ENCODE assay signal across 1 cellular context in genomic region chr11:117185739-117186430, GRCh38.
TF ChIP-seq lines count a peak whose summit lies in the region.

No MANE protein-coding gene starts in this region.

TF ChIP-seq in HepG2, 621 proteins besides CTCF, POLR2A, EP300 and RAD21:
- TF ChIP-seq HDAC1 (CRISPR knock-in tag; IDR thresholded peaks at IDR 0.05), result no peak
- TF ChIP-seq ZFP36L2 (CRISPR knock-in tag; IDR thresholded peaks at IDR 0.05), result no peak
- no peak for TF ChIP-seq TP53 (CRISPR knock-in tag; conservative IDR thresholded peaks at IDR 0.05)
- no peak for TF ChIP-seq NCOA5 (CRISPR knock-in tag; IDR thresholded peaks at IDR 0.05)
- TF ChIP-seq, protein P1, sequence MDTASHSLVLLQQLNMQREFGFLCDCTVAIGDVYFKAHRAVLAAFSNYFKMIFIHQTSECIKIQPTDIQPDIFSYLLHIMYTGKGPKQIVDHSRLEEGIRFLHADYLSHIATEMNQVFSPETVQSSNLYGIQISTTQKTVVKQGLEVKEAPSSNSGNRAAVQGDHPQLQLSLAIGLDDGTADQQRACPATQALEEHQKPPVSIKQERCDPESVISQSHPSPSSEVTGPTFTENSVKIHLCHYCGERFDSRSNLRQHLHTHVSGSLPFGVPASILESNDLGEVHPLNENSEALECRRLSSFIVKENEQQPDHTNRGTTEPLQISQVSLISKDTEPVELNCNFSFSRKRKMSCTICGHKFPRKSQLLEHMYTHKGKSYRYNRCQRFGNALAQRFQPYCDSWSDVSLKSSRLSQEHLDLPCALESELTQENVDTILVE (CRISPR knock-in tag; IDR thresholded peaks at IDR 0.05), result no peak
- no peak for TF ChIP-seq FOXJ3 (CRISPR knock-in tag; IDR thresholded peaks at IDR 0.05; ENCODE audit: borderline replicate concordance)
- TF ChIP-seq HDAC2 (CRISPR knock-in tag; IDR thresholded peaks at IDR 0.05), result no peak
- TF ChIP-seq NR2F1 (CRISPR knock-in tag; IDR thresholded peaks at IDR 0.05), result no peak
- no peak for TF ChIP-seq ZFP36 (IDR thresholded peaks at IDR 0.05; ENCODE audit: borderline replicate concordance, low read depth, low read length, partially characterized antibody)
- TF ChIP-seq ASH2L (IDR thresholded peaks at IDR 0.05; ENCODE audit: insufficient read length, low read depth, low read length), result no peak
- TF ChIP-seq, protein P2, sequence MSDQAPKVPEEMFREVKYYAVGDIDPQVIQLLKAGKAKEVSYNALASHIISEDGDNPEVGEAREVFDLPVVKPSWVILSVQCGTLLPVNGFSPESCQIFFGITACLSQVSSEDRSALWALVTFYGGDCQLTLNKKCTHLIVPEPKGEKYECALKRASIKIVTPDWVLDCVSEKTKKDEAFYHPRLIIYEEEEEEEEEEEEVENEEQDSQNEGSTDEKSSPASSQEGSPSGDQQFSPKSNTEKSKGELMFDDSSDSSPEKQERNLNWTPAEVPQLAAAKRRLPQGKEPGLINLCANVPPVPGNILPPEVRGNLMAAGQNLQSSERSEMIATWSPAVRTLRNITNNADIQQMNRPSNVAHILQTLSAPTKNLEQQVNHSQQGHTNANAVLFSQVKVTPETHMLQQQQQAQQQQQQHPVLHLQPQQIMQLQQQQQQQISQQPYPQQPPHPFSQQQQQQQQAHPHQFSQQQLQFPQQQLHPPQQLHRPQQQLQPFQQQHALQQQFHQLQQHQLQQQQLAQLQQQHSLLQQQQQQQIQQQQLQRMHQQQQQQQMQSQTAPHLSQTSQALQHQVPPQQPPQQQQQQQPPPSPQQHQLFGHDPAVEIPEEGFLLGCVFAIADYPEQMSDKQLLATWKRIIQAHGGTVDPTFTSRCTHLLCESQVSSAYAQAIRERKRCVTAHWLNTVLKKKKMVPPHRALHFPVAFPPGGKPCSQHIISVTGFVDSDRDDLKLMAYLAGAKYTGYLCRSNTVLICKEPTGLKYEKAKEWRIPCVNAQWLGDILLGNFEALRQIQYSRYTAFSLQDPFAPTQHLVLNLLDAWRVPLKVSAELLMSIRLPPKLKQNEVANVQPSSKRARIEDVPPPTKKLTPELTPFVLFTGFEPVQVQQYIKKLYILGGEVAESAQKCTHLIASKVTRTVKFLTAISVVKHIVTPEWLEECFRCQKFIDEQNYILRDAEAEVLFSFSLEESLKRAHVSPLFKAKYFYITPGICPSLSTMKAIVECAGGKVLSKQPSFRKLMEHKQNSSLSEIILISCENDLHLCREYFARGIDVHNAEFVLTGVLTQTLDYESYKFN (CRISPR knock-in tag; conservative IDR thresholded peaks at IDR 0.05), result no peak
